In genomic region chr4:76232681-76233080, GRCh38 we compare ENCODE assay signal across 2 cellular contexts.
TF ChIP-seq lines count a peak whose summit lies in the region.

No MANE protein-coding gene starts in this region.

TF ChIP-seq in HepG2, 621 proteins besides CTCF, POLR2A, EP300 and RAD21:
- TF ChIP-seq MAFF (IDR thresholded peaks at IDR 0.05; ENCODE audit: low read depth, low read length) (0 out of 2 replicates have a peak, but pooled peaks have one; percentile 13), ZNF749 (CRISPR knock-in tag; IDR thresholded peaks at IDR 0.05; ENCODE audit: borderline replicate concordance) (no peak), MAFK (conservative IDR thresholded peaks at IDR 0.05 in 1 of 2, IDR thresholded peaks at IDR 0.05 in 1 of 2; ENCODE audit: low read length in 2 of 2) (peak; percentile 14 to 46; a peak in 2 of 4 replicates), ZNF761 (CRISPR knock-in tag; conservative IDR thresholded peaks at IDR 0.05) (no peak), E2F1 (CRISPR knock-in tag; IDR thresholded peaks at IDR 0.05) (no peak)

TF ChIP-seq in WTC11, 78 proteins besides CTCF, POLR2A, EP300 and RAD21:
- TF ChIP-seq FOXP4 (CRISPR knock-in tag; IDR thresholded peaks at IDR 0.05): no peak
TF ChIP-seq in WTC11: peak in this region for 0.
